Comparison of ENCODE assay signal across 10 cellular contexts in genomic region chr17:7380321-7380720, GRCh38. TPM values are rescaled to one million over a fixed set of nuclear protein-coding genes. Genes with fewer than 3 reads are reported as not detected.
DNase-seq lines count a peak whose midpoint lies in the region; FAIRE-seq and TF ChIP-seq lines count a peak whose summit lies in the region.
"Had no signal": no experiment of that assay in that cellular context is flagged by ENCODE, and none has a peak within 500 bp of the region (broad histone marks: within the 10 kb centered on the region; RNA-seq: fewer than 3 reads in every experiment).

No MANE protein-coding gene starts in this region.

- no peaks in the 10 kb centered on the region for H3K36me3 ChIP-seq in HUES64 (ENCODE audit: insufficient read depth, low read length)
- H3K36me3 ChIP-seq in bronchial epithelial cell (ENCODE audit: control insufficient read depth, insufficient read depth, low read length): peaks cover 12% of the 10 kb centered on the region
- H3K36me3 ChIP-seq in kidney epithelial cell (ENCODE audit: control insufficient read depth, insufficient read depth, low read length): no peaks in the 10 kb centered on the region
- H3K36me3 ChIP-seq in thyroid gland: no peaks in the 10 kb centered on the region

- H3K4me1 ChIP-seq in HUES64 (ENCODE audit: insufficient read depth, low read length): no peaks in the 10 kb centered on the region
- peaks cover 15 to 23% of the 10 kb centered on the region in 2 donors for H3K4me1 ChIP-seq in thyroid gland

- TF ChIP-seq CTCF in bronchial epithelial cell (IDR thresholded peaks at IDR 0.05; ENCODE audit: insufficient read depth, low read length, severe bottlenecking) (no peak), kidney epithelial cell (IDR thresholded peaks at IDR 0.05; ENCODE audit: insufficient read depth, low read length, poor library complexity, severe bottlenecking) (no peak), thyroid gland (IDR thresholded peaks at IDR 0.05) (no peak)

- peaks cover 0 to 10% of the 10 kb centered on the region in 2 donors for H3K4me1 Mint-ChIP-seq in immature natural killer cell

- no peak for TF ChIP-seq POLR2A in thyroid gland (IDR thresholded peaks at IDR 0.05)

- peaks cover 0 to 1% (median 0%) of the 10 kb centered on the region in 6 donors for H3K9me3 Mint-ChIP-seq in immature natural killer cell

- H3K9me3 ChIP-seq in HUES64 (ENCODE audit: insufficient read depth, low read depth, low read length) (peaks cover 7% of the 10 kb centered on the region; the same call in 1 of the 2 replicates), thyroid gland (no peaks in the 10 kb centered on the region)

- H3K27ac Mint-ChIP-seq in immature natural killer cell: no peak overlapping the region
- H3K27ac Mint-ChIP-seq: activated naive CD8-positive, alpha-beta T cell treated with anti-CD3 and anti-CD28 coated beads, Interleukin-2, amount 10 ng/mL, durations not matched to agents 7 days and 5 days had no signal

- 79% methylated on average over 7 of the region's 7 CpGs for WGBS in HUES64
- 2 to 25% methylated on average over 3 to 7 of the region's 7 CpGs for WGBS in thyroid gland, 2 donors

- H3K4me3 ChIP-seq in HUES64 (ENCODE audit: low read length): peak overlapping the region; percentile 54
- peak overlapping the region; percentile 82 for H3K4me3 ChIP-seq in bronchial epithelial cell (ENCODE audit: low read depth, low read length)
- H3K4me3 ChIP-seq in kidney epithelial cell (ENCODE audit: low read depth, low read length): peak overlapping the region; percentile 53
- H3K4me3 ChIP-seq in thyroid gland (replicated peaks in 1 of 3): peak overlapping the region in 1 of 3 donors; percentile 72

- peak overlapping the region; percentile 39; the same call in 1 of the 2 replicates for H3K9ac ChIP-seq in HUES64 (ENCODE audit: low read depth, low read length)

- H3K36me3 Mint-ChIP-seq in immature natural killer cell: no peaks in the 10 kb centered on the region

- intact Hi-C loops in thyroid gland (cut with DNase I): no loop called here

- FAIRE-seq in bronchial epithelial cell (lab: Jason Lieb, UNC): peak; percentile 92

- peaks cover 13 to 17% (median 14%) of the 10 kb centered on the region in 3 donors for H3K27me3 Mint-ChIP-seq in immature natural killer cell (ENCODE audit: low read depth in 3 of 3)

- DNase-seq in bronchial epithelial cell (ENCODE audit: low read depth) (no peak), kidney epithelial cell (ENCODE audit: low read depth) (no peak), thyroid gland (peak; percentile 81 to 85), NAMALWA (ENCODE audit: low spot score) (no peak), COLO668 (lab: John Stamatoyannopoulos, UW; ENCODE audit: unreplicated experiment) (no peak), SHP77 treated with DMSO at 0.1 percent for 48 hours (lab: John Stamatoyannopoulos, UW) (no peak), immature natural killer cell (no peak)
- DNase-seq: activated naive CD8-positive, alpha-beta T cell treated with anti-CD3 and anti-CD28 coated beads, Interleukin-2, amount 10 ng/mL, durations not matched to agents 7 days and 5 days had no signal

- peaks cover 42% of the 10 kb centered on the region for H3K27me3 ChIP-seq in HUES64 (ENCODE audit: insufficient read depth, low read length)
- H3K27me3 ChIP-seq in bronchial epithelial cell (ENCODE audit: control insufficient read depth, insufficient read depth, low read length): no peaks in the 10 kb centered on the region
- H3K27me3 ChIP-seq in kidney epithelial cell (ENCODE audit: control insufficient read depth, insufficient read depth, low read length): no peaks in the 10 kb centered on the region
- H3K27me3 ChIP-seq in thyroid gland: no peaks in the 10 kb centered on the region

- H3K27ac ChIP-seq in HUES64 (ENCODE audit: low read depth, low read length) (no peak overlapping the region), thyroid gland (peak overlapping the region in 1 of 3 donors; percentile 74)

- H3K4me3 Mint-ChIP-seq in immature natural killer cell: no peak overlapping the region
- H3K4me3 Mint-ChIP-seq: activated naive CD8-positive, alpha-beta T cell treated with anti-CD3 and anti-CD28 coated beads, Interleukin-2, amount 10 ng/mL, durations not matched to agents 7 days and 5 days had no signal

RNA-seq across cellular contexts. Expression of gene TNK1, which starts 0.6 kb away (rescaled TPM):
- 2.2 TPM for polyA plus RNA-seq in HUES64 (2013, experiment 1 of 2)
- 3.5 TPM for polyA plus RNA-seq in HUES64 (2013, experiment 2 of 2)
- 7.4 and 11.8 TPM in 2 replicates for total RNA-seq in bronchial epithelial cell
- total RNA-seq in kidney epithelial cell: 4.0 and 13.3 TPM in 2 replicates
- total RNA-seq in thyroid gland: 10 to 100 TPM; 11.0 to 30.2 (median 15.9) TPM
- under 1 TPM in 2 of 3 donors, not detected in 1; 0.21 to 0.29 TPM for polyA plus RNA-seq in immature natural killer cell

RNA-seq across cellular contexts. Expression of gene PLSCR3, which starts 14.0 kb away (rescaled TPM):
- polyA plus RNA-seq in HUES64 (2013, experiment 1 of 2): 24.8 TPM
- 30.1 TPM for polyA plus RNA-seq in HUES64 (2013, experiment 2 of 2)
- total RNA-seq in bronchial epithelial cell: 9.0 and 13.2 TPM in 2 replicates
- total RNA-seq in kidney epithelial cell: 61.8 and 74.7 TPM in 2 replicates
- 10 to 100 TPM; 18.3 to 21.6 (median 19.9) TPM for total RNA-seq in thyroid gland
- 10 to 100 TPM; 38.1 to 82.5 (median 54.2) TPM for polyA plus RNA-seq in immature natural killer cell

RNA-seq across cellular contexts. Expression of gene TMEM256, which starts 23.6 kb away (rescaled TPM):
- 103 TPM for polyA plus RNA-seq in HUES64 (2013, experiment 1 of 2)
- 129 TPM for polyA plus RNA-seq in HUES64 (2013, experiment 2 of 2)
- 40.3 and 67.7 TPM in 2 replicates for total RNA-seq in bronchial epithelial cell
- 66.9 and 77.1 TPM in 2 replicates for total RNA-seq in kidney epithelial cell
- 100 to 1,000 TPM in 1 of 4 donors, 10 to 100 TPM in 3; 27.8 to 133 (median 35.2) TPM for total RNA-seq in thyroid gland
- polyA plus RNA-seq in immature natural killer cell: 100 to 1,000 TPM in 1 of 3 donors, 10 to 100 TPM in 2; 30.7 to 116 (median 60.7) TPM

RNA-seq across cellular contexts. Expression of gene TMEM95, which starts 25.4 kb away (rescaled TPM):
- not detected for polyA plus RNA-seq in HUES64 (2013, experiment 1 of 2)
- not detected for polyA plus RNA-seq in HUES64 (2013, experiment 2 of 2)
- total RNA-seq in bronchial epithelial cell (not detected in 2 replicates), kidney epithelial cell (not detected in 2 replicates), thyroid gland (not detected)
- not detected for polyA plus RNA-seq in immature natural killer cell
- total RNA-seq: activated naive CD8-positive, alpha-beta T cell treated with anti-CD3 and anti-CD28 coated beads, Interleukin-2, amount 10 ng/mL, durations not matched to agents 7 days and 5 days; pulmonary artery endothelial cell had no signal

RNA-seq across cellular contexts. Expression of gene NLGN2, which starts 27.3 kb away (rescaled TPM):
- polyA plus RNA-seq in HUES64 (2013, experiment 1 of 2): 26.6 TPM
- 37.3 TPM for polyA plus RNA-seq in HUES64 (2013, experiment 2 of 2)
- total RNA-seq in bronchial epithelial cell (0.79 and 1.2 TPM in 2 replicates), kidney epithelial cell (8.3 and 8.4 TPM in 2 replicates), thyroid gland (1 to 10 TPM; 2.2 to 6.3 (median 4.7) TPM)
- polyA plus RNA-seq in immature natural killer cell: not detected

Comparison
In these comparisons a context has a peak if more than half of its experiments do, and no peak if none do; other contexts are left out.
1. DNase-seq: peak in thyroid gland (2 of 2); none in bronchial epithelial cell (single experiment), kidney epithelial cell (single experiment), NAMALWA (single experiment), COLO668 (single experiment), SHP77 treated with DMSO at 0.1 percent for 48 hours (single experiment) and immature natural killer cell (0 of 3).